1 cellular context compared by ENCODE assay signal in the genomic region with DNA sequence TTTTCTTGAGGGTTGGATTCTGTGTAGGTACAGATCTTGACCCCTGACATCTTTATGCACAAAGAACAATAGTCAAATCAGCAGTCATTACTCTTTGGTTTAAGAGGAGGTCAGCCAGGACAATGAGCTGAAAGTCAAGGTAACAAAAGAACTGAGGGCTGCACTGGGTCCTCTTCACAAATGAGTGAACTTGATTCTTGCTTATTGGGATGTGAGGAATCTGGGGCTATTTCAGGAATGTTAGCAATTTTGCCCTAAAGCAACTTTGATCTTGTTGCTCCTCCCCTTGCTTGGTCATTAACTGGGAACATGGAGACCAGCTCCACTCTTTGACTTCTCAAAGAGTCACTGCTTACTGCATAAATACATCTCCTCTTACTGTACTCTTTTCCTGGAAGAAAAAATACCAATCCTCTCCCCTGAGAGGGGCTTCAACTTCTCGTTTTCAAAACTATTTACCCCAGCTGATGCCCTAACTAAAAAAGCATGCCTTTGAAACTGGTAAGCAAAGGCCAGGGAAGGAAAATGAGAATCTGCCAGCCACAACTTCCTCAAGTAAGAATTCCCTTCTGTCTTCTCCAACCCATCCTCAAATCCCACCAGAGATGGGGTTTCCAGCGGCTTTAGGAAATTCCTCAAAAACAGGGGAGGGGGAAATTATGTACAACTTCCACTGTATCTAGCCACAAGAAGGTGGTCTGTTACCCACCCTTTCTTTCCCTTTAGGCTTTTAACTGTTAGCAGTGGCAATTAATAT.
TF ChIP-seq lines count a peak whose summit lies in the region.

No MANE protein-coding gene starts in this region.

TF ChIP-seq in IMR-90, 13 proteins besides CTCF, POLR2A, EP300 and RAD21:
- no peak for TF ChIP-seq ELK1 (IDR thresholded peaks at IDR 0.05; ENCODE audit: borderline replicate concordance, low read depth, low read length)
- TF ChIP-seq USF2 (IDR thresholded peaks at IDR 0.05; ENCODE audit: low read depth, low read length), result no peak
- no peak for TF ChIP-seq MAFK (IDR thresholded peaks at IDR 0.05; ENCODE audit: low read depth, low read length)
- TF ChIP-seq CHD1 (IDR thresholded peaks at IDR 0.05; ENCODE audit: low read depth, low read length), result no peak
- no peak for TF ChIP-seq RCOR1 (IDR thresholded peaks at IDR 0.05; ENCODE audit: insufficient replicate concordance, low read length)
- no peak for TF ChIP-seq FOS (IDR thresholded peaks at IDR 0.05; ENCODE audit: low read depth, low read length)
- TF ChIP-seq SMC3 (IDR thresholded peaks at IDR 0.05; ENCODE audit: low read depth, low read length), result no peak
- no peak for TF ChIP-seq NFE2L2 (IDR thresholded peaks at IDR 0.05; ENCODE audit: low read depth, low read length)
- TF ChIP-seq BHLHE40 (IDR thresholded peaks at IDR 0.05; ENCODE audit: low read depth, low read length), result no peak
- no peak for TF ChIP-seq RFX5 (IDR thresholded peaks at IDR 0.05; ENCODE audit: low read depth, low read length)
- TF ChIP-seq MXI1 (IDR thresholded peaks at IDR 0.05; ENCODE audit: borderline replicate concordance, low read depth, low read length), result no peak
- no peak for TF ChIP-seq MAZ (IDR thresholded peaks at IDR 0.05; ENCODE audit: borderline replicate concordance, low read depth, low read length)
- no peak for TF ChIP-seq CEBPB (IDR thresholded peaks at IDR 0.05; ENCODE audit: low read depth, low read length)
